In genomic region chr5:10760976-10761841, GRCh38 we compare ENCODE assay signal across 1 cellular context.
TF ChIP-seq lines count a peak whose summit lies in the region.

Gene DAP (minus strand): TSS chr5:10761234. CDS start chr5:10761068, 166 bp downstream.

TF ChIP-seq in HepG2, 621 proteins besides CTCF, POLR2A, EP300 and RAD21 (continued from another document and continues in another):
- TF ChIP-seq ZNF318 (CRISPR knock-in tag; IDR thresholded peaks at IDR 0.05) (no peak), HOMEZ (CRISPR knock-in tag; IDR thresholded peaks at IDR 0.05; ENCODE audit: low read depth) (no peak), THYN1 (CRISPR knock-in tag; IDR thresholded peaks at IDR 0.05; ENCODE audit: borderline replicate concordance, low read depth) (no peak), SIX4 (CRISPR knock-in tag; IDR thresholded peaks at IDR 0.05) (no peak), ZNF143 (CRISPR knock-in tag; IDR thresholded peaks at IDR 0.05) (no peak), ZMYM3 (CRISPR knock-in tag; IDR thresholded peaks at IDR 0.05) (no peak), IKZF4 (CRISPR knock-in tag; IDR thresholded peaks at IDR 0.05; ENCODE audit: borderline replicate concordance, low read depth, not compliant biosample characterization) (no peak), ZBTB44 (CRISPR knock-in tag; IDR thresholded peaks at IDR 0.05) (no peak), KLF9 (CRISPR knock-in tag; IDR thresholded peaks at IDR 0.05; ENCODE audit: low read depth) (no peak), ZNF232 (CRISPR knock-in tag; IDR thresholded peaks at IDR 0.05; ENCODE audit: borderline replicate concordance) (no peak), ZBTB14 (CRISPR knock-in tag; IDR thresholded peaks at IDR 0.05) (peak; percentile 71), ZNF660 (CRISPR knock-in tag; IDR thresholded peaks at IDR 0.05; ENCODE audit: borderline replicate concordance, low read depth) (no peak), MXD1 (CRISPR knock-in tag; IDR thresholded peaks at IDR 0.05) (0 out of 2 replicates have a peak, but pooled peaks have one; percentile 39), SOX5 (CRISPR knock-in tag; IDR thresholded peaks at IDR 0.05; ENCODE audit: borderline replicate concordance) (no peak), ZNF354B (CRISPR knock-in tag; IDR thresholded peaks at IDR 0.05) (no peak), E2F2 (CRISPR knock-in tag; IDR thresholded peaks at IDR 0.05; ENCODE audit: borderline replicate concordance) (no peak), E2F5 (CRISPR knock-in tag; conservative IDR thresholded peaks at IDR 0.05) (no peak; the same call in 1 of the 2 replicates), HNF4A (CRISPR knock-in tag; IDR thresholded peaks at IDR 0.05) (no peak), SALL2 (CRISPR knock-in tag; IDR thresholded peaks at IDR 0.05) (peak; percentile 44), MXD3 (CRISPR knock-in tag; IDR thresholded peaks at IDR 0.05) (peak; percentile 21; the same call in 1 of the 2 replicates), ZNF10 (CRISPR knock-in tag; IDR thresholded peaks at IDR 0.05; ENCODE audit: borderline replicate concordance, low read depth) (no peak), ZNF570 (CRISPR knock-in tag; IDR thresholded peaks at IDR 0.05; ENCODE audit: borderline replicate concordance) (no peak), U2AF2 (IDR thresholded peaks at IDR 0.05; ENCODE audit: low read depth, low read length) (no peak), SMAD3 (CRISPR knock-in tag; IDR thresholded peaks at IDR 0.05) (no peak), NAIF1 (CRISPR knock-in tag; IDR thresholded peaks at IDR 0.05; ENCODE audit: borderline replicate concordance) (no peak), MNT (IDR thresholded peaks at IDR 0.05) (no peak), HDAC1 (CRISPR knock-in tag; IDR thresholded peaks at IDR 0.05) (no peak; the same call in 1 of the 2 replicates), THAP11 (CRISPR knock-in tag; IDR thresholded peaks at IDR 0.05) (peak; percentile 27; the same call in 1 of the 2 replicates), DPF2 (CRISPR knock-in tag; IDR thresholded peaks at IDR 0.05; ENCODE audit: borderline replicate concordance, low read depth) (no peak), ZBTB2 (CRISPR knock-in tag; IDR thresholded peaks at IDR 0.05; ENCODE audit: low read depth) (peak; percentile 26; the same call in 1 of the 2 replicates), ZNF605 (CRISPR knock-in tag; IDR thresholded peaks at IDR 0.05) (no peak), ZNF674 (CRISPR knock-in tag; IDR thresholded peaks at IDR 0.05; ENCODE audit: low read depth) (no peak), PAWR (CRISPR knock-in tag; IDR thresholded peaks at IDR 0.05; ENCODE audit: borderline replicate concordance) (no peak), ZNF558 (CRISPR knock-in tag; IDR thresholded peaks at IDR 0.05; ENCODE audit: borderline replicate concordance) (peak; percentile 54; the same call in 1 of the 2 replicates), ZNF274 (CRISPR knock-in tag; IDR thresholded peaks at IDR 0.05) (no peak), CCDC6 (CRISPR knock-in tag; IDR thresholded peaks at IDR 0.05) (peak; percentile 81), RXRB (CRISPR knock-in tag; IDR thresholded peaks at IDR 0.05; ENCODE audit: borderline replicate concordance) (no peak), GFI1 (CRISPR knock-in tag; IDR thresholded peaks at IDR 0.05; ENCODE audit: borderline replicate concordance) (no peak), ZNF556 (CRISPR knock-in tag; IDR thresholded peaks at IDR 0.05; ENCODE audit: borderline replicate concordance) (no peak), ZNF546 (CRISPR knock-in tag; conservative IDR thresholded peaks at IDR 0.05) (no peak), ZNF816 (CRISPR knock-in tag; IDR thresholded peaks at IDR 0.05; ENCODE audit: borderline replicate concordance) (no peak), GABPB1 (CRISPR knock-in tag; IDR thresholded peaks at IDR 0.05) (peak; percentile 43; the same call in 1 of the 2 replicates), PRMT3 (CRISPR knock-in tag; IDR thresholded peaks at IDR 0.05; ENCODE audit: borderline replicate concordance, low read depth) (peak; percentile 79; the same call in 1 of the 2 replicates), ZNF430 (CRISPR knock-in tag; IDR thresholded peaks at IDR 0.05) (no peak), PHF20 (CRISPR knock-in tag; IDR thresholded peaks at IDR 0.05) (peak; percentile 50; the same call in 1 of the 2 replicates), NCOA5 (CRISPR knock-in tag; IDR thresholded peaks at IDR 0.05) (no peak)
